In the genomic region with DNA sequence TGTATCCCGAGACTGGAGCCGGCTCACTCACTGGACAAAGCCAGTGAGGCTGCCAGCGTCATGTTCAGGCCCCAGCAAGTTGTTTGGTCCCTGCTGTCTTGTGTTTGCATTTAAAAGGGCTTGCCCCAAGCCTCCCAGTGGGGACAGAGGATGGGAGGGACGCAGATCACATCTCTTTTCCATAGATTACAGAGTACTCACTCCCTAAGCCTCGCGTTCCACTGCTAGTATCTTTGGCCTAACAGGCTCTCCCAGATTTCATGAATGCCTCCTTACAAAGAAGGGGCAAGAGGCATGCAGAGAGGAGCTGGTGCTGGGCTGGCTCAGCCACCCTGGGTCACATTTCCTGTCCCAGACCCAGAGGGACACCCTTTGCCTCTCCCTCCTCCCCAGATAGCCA, we compare ENCODE assay signal across 22 cellular contexts. TPM values are rescaled to one million over a fixed set of nuclear protein-coding genes. Genes with fewer than 3 reads are reported as not detected.
DNase-seq lines count a peak whose midpoint lies in the region; ATAC-seq and TF ChIP-seq lines count a peak whose summit lies in the region.
"Had no signal": no experiment of that assay in that cellular context is flagged by ENCODE, and none has a peak within 500 bp of the region (broad histone marks: within the 10 kb centered on the region; RNA-seq: fewer than 3 reads in every experiment).

No MANE protein-coding gene starts in this region.

- intact Hi-C loops in PC-3 (cut with micrococcal nuclease) = no loop called here
- intact Hi-C loops in activated naive CD4-positive, alpha-beta T cell treated with anti-CD3 and anti-CD28 coated beads for 36 hours (cut with micrococcal nuclease) = no loop called here

- H3K9me3 Mint-ChIP-seq in WTC11 (peaks cover 91% of the 10 kb centered on the region), neural crest cell (no peaks in the 10 kb centered on the region)
- H3K9me3 Mint-ChIP-seq in activated naive CD4-positive, alpha-beta T cell treated with anti-CD3 and anti-CD28 coated beads for 36 hours = no peaks in the 10 kb centered on the region

- H3K4me1 ChIP-seq in iPS DF 6.9 (ENCODE audit: control insufficient read depth, insufficient read depth, low read length) (peaks cover 7% of the 10 kb centered on the region), PC-3 (ENCODE audit: insufficient read depth, low read length) (no peaks in the 10 kb centered on the region)

- peaks cover 2% of the 10 kb centered on the region; the same call in 1 of the 2 replicates for H3K27me3 ChIP-seq in iPS DF 6.9 (ENCODE audit: control insufficient read depth, insufficient read depth, low read length)
- H3K27me3 ChIP-seq in PC-3 (ENCODE audit: low read length) = peaks cover 87% of the 10 kb centered on the region
- H3K27me3 ChIP-seq: MG63 had no signal

- DNase-seq in ELF-1 (ENCODE audit: low read depth, low spot score) (peak; percentile 87), WTC11 (ENCODE audit: low spot score) (no peak), iPS DF 6.9 (ENCODE audit: low read depth, low spot score) (peak; percentile 57), neural crest cell (ENCODE audit: low read depth, low spot score) (no peak), PC-3 (no peak), globus pallidus (ENCODE audit: low spot score) (no peak)
- no peak for DNase-seq in activated naive CD4-positive, alpha-beta T cell treated with anti-CD3 and anti-CD28 coated beads for 36 hours
- DNase-seq: DMS53, MG63, NCI-H1417 treated with DMSO at 0.1 percent for 48 hours, NCI-H187 treated with DMSO at 0.1 percent for 48 hours, NCI-H2107, NCI-H446 treated with DMSO at 0.1 percent for 48 hours, NCI-H526 treated with DMSO at 0.1 percent for 48 hours, PC-9, RPMI8226, SHP77 had no signal

- H3K4me3 ChIP-seq in iPS DF 6.9 (ENCODE audit: low read length) = no peak overlapping the region
- no peak overlapping the region for H3K4me3 ChIP-seq in PC-3 (ENCODE audit: low read length)
- H3K4me3 ChIP-seq: GM12878, K562, MG63, PC-9 had no signal

- no peak overlapping the region for H3K9ac ChIP-seq in PC-3 (ENCODE audit: low read length)

- no peaks in the 10 kb centered on the region for H3K9me2 ChIP-seq in PC-3 (replicated peaks; ENCODE audit: low read length)

- H3K4me3 Mint-ChIP-seq in WTC11 (no peak overlapping the region), neural crest cell (no peak overlapping the region)
- no peak overlapping the region for H3K4me3 Mint-ChIP-seq in activated naive CD4-positive, alpha-beta T cell treated with anti-CD3 and anti-CD28 coated beads for 36 hours

- ATAC-seq in WTC11 = peak; percentile 85
- no peak for ATAC-seq in PC-3
- no peak for ATAC-seq in HG03457 (IDR thresholded peaks at IDR 0.05; ENCODE audit: unreplicated experiment)
- ATAC-seq: GM12878, HepG2, K562 had no signal

- H3K36me3 Mint-ChIP-seq in WTC11 = peaks cover 81% of the 10 kb centered on the region
- H3K36me3 Mint-ChIP-seq in neural crest cell (ENCODE audit: low read depth) = peaks cover 3% of the 10 kb centered on the region
- no peaks in the 10 kb centered on the region for H3K36me3 Mint-ChIP-seq in activated naive CD4-positive, alpha-beta T cell treated with anti-CD3 and anti-CD28 coated beads for 36 hours (ENCODE audit: low read depth)

- H3K36me3 ChIP-seq in iPS DF 6.9 (ENCODE audit: control insufficient read depth, insufficient read depth, low read length) (no peaks in the 10 kb centered on the region), PC-3 (ENCODE audit: low read depth, low read length) (no peaks in the 10 kb centered on the region)
- H3K36me3 ChIP-seq: MG63 had no signal

- no TSS peak for BruUV-seq in PC-3 (replicated peaks; lab: Mats Ljungman, UMichigan)

- H3K4me1 Mint-ChIP-seq in WTC11 (0 out of 2 replicates have a peak, but pooled peaks cover 5% of the 10 kb centered on the region), neural crest cell (peaks cover 42% of the 10 kb centered on the region)
- H3K4me1 Mint-ChIP-seq in activated naive CD4-positive, alpha-beta T cell treated with anti-CD3 and anti-CD28 coated beads for 36 hours (ENCODE audit: low read depth) = no peaks in the 10 kb centered on the region

- H3F3A ChIP-seq in PC-3 (ENCODE audit: low read length, unreplicated experiment) = no peaks in the 10 kb centered on the region

- POLR2A ChIA-PET in WTC11 (lab: Charles Lee) (no interaction called here), PC-3 (lab: Charles Lee; ENCODE audit: unreplicated experiment) (no interaction called here)

- TF ChIP-seq CTCF in WTC11 (IDR thresholded peaks at IDR 0.05) (no peak), neural crest cell (conservative IDR thresholded peaks at IDR 0.05) (no peak), PC-3 (conservative IDR thresholded peaks at IDR 0.05; ENCODE audit: low read depth, low read length) (no peak)

- H3K9me3 ChIP-seq in iPS DF 6.9 (ENCODE audit: control insufficient read depth, insufficient read depth, low read length) = no peaks in the 10 kb centered on the region
- no peaks in the 10 kb centered on the region for H3K9me3 ChIP-seq in PC-3 (ENCODE audit: low read length)
- H3K9me3 ChIP-seq: MG63 had no signal

- no peak overlapping the region for H3K27ac ChIP-seq in iPS DF 6.9 (ENCODE audit: low read length)
- no peak overlapping the region for H3K27ac ChIP-seq in PC-3 (ENCODE audit: low read length)
- H3K27ac ChIP-seq: PC-9 had no signal

- WGBS in iPS DF 6.9 (ENCODE audit: insufficient coverage, insufficient read length) = no CpG with 5 or more reads among the region's 6 CpGs

- no peak overlapping the region for H3K4me2 ChIP-seq in PC-3 (ENCODE audit: low read length)
- H3K4me2 ChIP-seq: PC-9 had no signal

- no peak overlapping the region for H2AFZ ChIP-seq in PC-3 (ENCODE audit: low read length)
- H2AFZ ChIP-seq: PC-9 had no signal

- H3K27me3 Mint-ChIP-seq in WTC11 (ENCODE audit: low read depth) (peaks cover 42% of the 10 kb centered on the region), neural crest cell (ENCODE audit: low read depth) (peaks cover 3% of the 10 kb centered on the region)
- peaks cover 18% of the 10 kb centered on the region for H3K27me3 Mint-ChIP-seq in activated naive CD4-positive, alpha-beta T cell treated with anti-CD3 and anti-CD28 coated beads for 36 hours (ENCODE audit: low read depth)

- no peaks in the 10 kb centered on the region for H4K20me1 ChIP-seq in PC-3 (ENCODE audit: low read length)

- no peak overlapping the region for H3K27ac Mint-ChIP-seq in WTC11
- peak overlapping the region; percentile 44 for H3K27ac Mint-ChIP-seq in neural crest cell (ENCODE audit: unreplicated experiment)
- H3K27ac Mint-ChIP-seq in activated naive CD4-positive, alpha-beta T cell treated with anti-CD3 and anti-CD28 coated beads for 36 hours = no peak overlapping the region

- no peaks in the 10 kb centered on the region for H3K79me2 ChIP-seq in PC-3 (ENCODE audit: low read length)

- CTCF ChIA-PET in WTC11 (lab: Charles Lee) = no interaction called here
- CTCF ChIA-PET in PC-3 (lab: Charles Lee) = no interaction called here
- CTCF ChIA-PET in activated naive CD4-positive, alpha-beta T cell treated with anti-CD3 and anti-CD28 coated beads for 36 hours (lab: Charles Lee) = interaction anchor here (1.3 kb wide), 1 partner anchor 12 kb away, joined by 3 read pairs; no protein-coding TSS in a partner anchor

TF ChIP-seq in WTC11, 78 proteins besides CTCF, POLR2A, EP300 and RAD21 (continues in another document):
- TF ChIP-seq NR3C1 (CRISPR knock-in tag; conservative IDR thresholded peaks at IDR 0.05; ENCODE audit: low read depth) = no peak
- no peak for TF ChIP-seq FOXK1 (CRISPR knock-in tag; IDR thresholded peaks at IDR 0.05)
- no peak for TF ChIP-seq ZNF416 (CRISPR knock-in tag; IDR thresholded peaks at IDR 0.05)
- no peak for TF ChIP-seq ZNF219 (CRISPR knock-in tag; IDR thresholded peaks at IDR 0.05; ENCODE audit: borderline replicate concordance)
- no peak for TF ChIP-seq SMAD3 (CRISPR knock-in tag; IDR thresholded peaks at IDR 0.05; ENCODE audit: borderline replicate concordance)
- TF ChIP-seq, protein P1, sequence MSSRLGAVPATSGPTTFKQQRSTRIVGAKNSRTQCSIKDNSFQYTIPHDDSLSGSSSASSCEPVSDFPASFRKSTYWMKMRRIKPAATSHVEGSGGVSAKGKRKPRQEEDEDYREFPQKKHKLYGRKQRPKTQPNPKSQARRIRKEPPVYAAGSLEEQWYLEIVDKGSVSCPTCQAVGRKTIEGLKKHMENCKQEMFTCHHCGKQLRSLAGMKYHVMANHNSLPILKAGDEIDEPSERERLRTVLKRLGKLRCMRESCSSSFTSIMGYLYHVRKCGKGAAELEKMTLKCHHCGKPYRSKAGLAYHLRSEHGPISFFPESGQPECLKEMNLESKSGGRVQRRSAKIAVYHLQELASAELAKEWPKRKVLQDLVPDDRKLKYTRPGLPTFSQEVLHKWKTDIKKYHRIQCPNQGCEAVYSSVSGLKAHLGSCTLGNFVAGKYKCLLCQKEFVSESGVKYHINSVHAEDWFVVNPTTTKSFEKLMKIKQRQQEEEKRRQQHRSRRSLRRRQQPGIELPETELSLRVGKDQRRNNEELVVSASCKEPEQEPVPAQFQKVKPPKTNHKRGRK (CRISPR knock-in tag; IDR thresholded peaks at IDR 0.05; ENCODE audit: borderline replicate concordance) = no peak
- TF ChIP-seq NFATC4 (CRISPR knock-in tag; IDR thresholded peaks at IDR 0.05) = no peak
- TF ChIP-seq, protein P2, sequence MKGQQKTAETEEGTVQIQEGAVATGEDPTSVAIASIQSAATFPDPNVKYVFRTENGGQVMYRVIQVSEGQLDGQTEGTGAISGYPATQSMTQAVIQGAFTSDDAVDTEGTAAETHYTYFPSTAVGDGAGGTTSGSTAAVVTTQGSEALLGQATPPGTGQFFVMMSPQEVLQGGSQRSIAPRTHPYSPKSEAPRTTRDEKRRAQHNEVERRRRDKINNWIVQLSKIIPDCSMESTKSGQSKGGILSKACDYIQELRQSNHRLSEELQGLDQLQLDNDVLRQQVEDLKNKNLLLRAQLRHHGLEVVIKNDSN (CRISPR knock-in tag; IDR thresholded peaks at IDR 0.05) = no peak
- no peak for TF ChIP-seq RELA (CRISPR knock-in tag; IDR thresholded peaks at IDR 0.05; ENCODE audit: borderline replicate concordance)
- TF ChIP-seq MAX (CRISPR knock-in tag; IDR thresholded peaks at IDR 0.05) = no peak
- TF ChIP-seq ATF3 (CRISPR knock-in tag; conservative IDR thresholded peaks at IDR 0.05) = no peak
- TF ChIP-seq NFE2L1 (CRISPR knock-in tag; IDR thresholded peaks at IDR 0.05) = no peak
- TF ChIP-seq ELF4 (CRISPR knock-in tag; IDR thresholded peaks at IDR 0.05; ENCODE audit: low read depth) = no peak
- no peak for TF ChIP-seq ATF1 (CRISPR knock-in tag; IDR thresholded peaks at IDR 0.05)

RNA-seq across cellular contexts. Expression of gene CMPK2, which starts 59.1 kb away (rescaled TPM):
- 0.13 to 0.32 TPM (median 0.16 TPM) in 3 replicates for total RNA-seq in WTC11 (2021)
- 2.2 and 3.3 TPM in 2 replicates for total RNA-seq in neural crest cell
- 5.0 and 6.5 TPM in 2 replicates for total RNA-seq in PC-3 (2014; rRNA removed)
- total RNA-seq in activated naive CD4-positive, alpha-beta T cell treated with anti-CD3 and anti-CD28 coated beads for 36 hours = 1 to 10 TPM; 7.2 to 7.7 TPM
- total RNA-seq: LHCN-M2, PC-9 had no signal

Comparison
In these comparisons a context has a peak if more than half of its experiments do, and no peak if none do; other contexts are left out.
1. DNase-seq: peak in ELF-1 (single experiment) and iPS DF 6.9 (single experiment); none in WTC11 (single experiment), neural crest cell (single experiment), PC-3 (single experiment), globus pallidus (single experiment) and activated naive CD4-positive, alpha-beta T cell treated with anti-CD3 and anti-CD28 coated beads for 36 hours (single experiment).